ENCODE assay signal across 8 cellular contexts in genomic region chr19:52856540-52857377, GRCh38. TPM values are rescaled to one million over a fixed set of nuclear protein-coding genes. Genes with fewer than 3 reads are reported as not detected.
A peak's percentile ranks its signal among the peaks of the same experiment; 100 is the strongest.
DNase-seq lines count a peak whose midpoint lies in the region; ATAC-seq and TF ChIP-seq lines count a peak whose summit lies in the region.
"Not testable (repeated sequence)": the region's sequence is repeated elsewhere in the genome, so short reads cannot be mapped to it uniquely, and the experiment has no call there.

No MANE protein-coding gene starts in this region.

- not testable (repeated sequence) for H3K27ac ChIP-seq in A673 (ENCODE audit: low read depth, low read length, poor library complexity, severe bottlenecking); endodermal cell (ENCODE audit: low read depth, low read length)
- H3K27ac ChIP-seq in psoas muscle, result peak overlapping the region; percentile 58

- peaks cover 31% of the 10 kb centered on the region for H3K9me3 Mint-ChIP-seq in activated T-helper 1 cell treated with anti-CD3 and anti-CD28 coated beads, Interleukin-12 subunit alpha, Interleukin-12 subunit beta, Interleukin-2, Interleukin-4 antibody, amounts not matched to agents 30 ng/mL and 10 ng/mL and 1 ng/mL, durations not matched to agents 14 hours and 24 hours and 36 hours
- H3K9me3 Mint-ChIP-seq in endodermal cell, result not testable (repeated sequence)

- ATAC-seq in GM18498 (IDR thresholded peaks at IDR 0.05; ENCODE audit: unreplicated experiment) (peak; percentile 21), HG03060 (IDR thresholded peaks at IDR 0.05; ENCODE audit: low read depth, unreplicated experiment) (peak; percentile 16), left colon (peak; percentile 47), psoas muscle (peak; percentile 29 to 71 (median 44))

- peak overlapping the region; percentile 66 for H3K9ac ChIP-seq in NT2/D1 (ENCODE audit: insufficient read length, low read depth)
- peak overlapping the region; percentile 79 for H3K9ac ChIP-seq in endodermal cell (ENCODE audit: extremely low read depth, low read length, poor library complexity, severe bottlenecking)

- not testable (repeated sequence) for H3K36me3 ChIP-seq in A673 (ENCODE audit: insufficient read depth, low read length, poor library complexity, severe bottlenecking)
- peaks cover 23% of the 10 kb centered on the region for H3K36me3 ChIP-seq in NT2/D1 (ENCODE audit: insufficient read depth, insufficient read length, low read length)
- H3K36me3 ChIP-seq in endodermal cell (ENCODE audit: control insufficient read depth, insufficient read depth, low read length), result peaks cover 24% of the 10 kb centered on the region
- peaks cover 5 to 25% of the 10 kb centered on the region in 2 donors for H3K36me3 ChIP-seq in psoas muscle (ENCODE audit: insufficient read depth in 1 of 2, low read depth in 1 of 2)

- DNase-seq in A673 (ENCODE audit: low spot score); NT2/D1 (ENCODE audit: low read depth, low spot score); activated T-helper 1 cell treated with anti-CD3 and anti-CD28 coated beads, Interleukin-12 subunit alpha, Interleukin-12 subunit beta, Interleukin-2, Interleukin-4 antibody, amounts not matched to agents 30 ng/mL and 10 ng/mL and 1 ng/mL, durations not matched to agents 14 hours and 24 hours and 36 hours (ENCODE audit: low spot score); left colon: not testable (repeated sequence)
- DNase-seq in endodermal cell (peak; percentile 53), psoas muscle (peak in 1 of 2 donors; percentile 70)

- POLR2A ChIA-PET in A673 (lab: Charles Lee; ENCODE audit: low non-redundant PET), result not testable (repeated sequence)

- not testable (repeated sequence) for H3K9me3 ChIP-seq in A673 (ENCODE audit: low read depth, low read length, poor library complexity, severe bottlenecking); NT2/D1 (ENCODE audit: insufficient read depth, low read length); endodermal cell (ENCODE audit: control insufficient read depth, low read length); psoas muscle

- not testable (repeated sequence) for H3K27me3 ChIP-seq in A673 (replicated peaks; ENCODE audit: insufficient read depth, low read depth, low read length, poor library complexity); NT2/D1 (ENCODE audit: insufficient read depth, insufficient read length); endodermal cell (ENCODE audit: control insufficient read depth, insufficient read depth, low read length, poor library complexity, severe bottlenecking); psoas muscle (ENCODE audit: insufficient read depth in 3 of 3, low read length in 2 of 3)

- 0 to 7% methylated on average over 3 to 23 of the region's 31 CpGs for WGBS in endodermal cell (ENCODE audit: insufficient coverage in 1 of 2, insufficient read length in 1 of 2), 2 experiments
- WGBS in psoas muscle, 3 donors, result 0 to 3% (median 1%) methylated on average over 19 to 22 of the region's 31 CpGs

- peak overlapping the region; percentile 81 for H3K27ac Mint-ChIP-seq in activated T-helper 1 cell treated with anti-CD3 and anti-CD28 coated beads, Interleukin-12 subunit alpha, Interleukin-12 subunit beta, Interleukin-2, Interleukin-4 antibody, amounts not matched to agents 30 ng/mL and 10 ng/mL and 1 ng/mL, durations not matched to agents 14 hours and 24 hours and 36 hours
- H3K27ac Mint-ChIP-seq in endodermal cell, result peak overlapping the region; percentile 93

- intact Hi-C loops in A673 (cut with micrococcal nuclease; ENCODE audit: unreplicated experiment); left colon (cut with DNase I, micrococcal nuclease): not testable (repeated sequence)
- intact Hi-C loops in activated T-helper 1 cell treated with anti-CD3 and anti-CD28 coated beads, Interleukin-12 subunit alpha, Interleukin-12 subunit beta, Interleukin-2, Interleukin-4 antibody, amounts not matched to agents 30 ng/mL and 10 ng/mL and 1 ng/mL, durations not matched to agents 14 hours and 24 hours and 36 hours (cut with micrococcal nuclease), result loop anchor here (1.0 to 2.0 kb wide), 5 partner anchors 41 to 247 kb away; partner anchors contain the start of genes ZNF160, ZNF320, ZNF611 and ZNF816
- intact Hi-C loops in psoas muscle (cut with DNase I), result loop anchor here in 1 of 2 donors (5.0 kb wide), 1 partner anchor 34 kb away; the partner anchor contains the start of gene ZNF28

- peaks cover 22% of the 10 kb centered on the region for H3K4me1 Mint-ChIP-seq in activated T-helper 1 cell treated with anti-CD3 and anti-CD28 coated beads, Interleukin-12 subunit alpha, Interleukin-12 subunit beta, Interleukin-2, Interleukin-4 antibody, amounts not matched to agents 30 ng/mL and 10 ng/mL and 1 ng/mL, durations not matched to agents 14 hours and 24 hours and 36 hours (ENCODE audit: low read depth)
- H3K4me1 Mint-ChIP-seq in endodermal cell, result peaks cover 24% of the 10 kb centered on the region

- BruUV-seq in A673 (replicated peaks; lab: Mats Ljungman, UMichigan), result TSS peak; percentile 60

- H3K4me3 ChIP-seq in A673 (ENCODE audit: low read depth, low read length, poor library complexity, severe bottlenecking) (peak overlapping the region; percentile 54), NT2/D1 (ENCODE audit: insufficient read length, low read depth) (peak overlapping the region; percentile 69), endodermal cell (ENCODE audit: low read length) (peak overlapping the region; percentile 89), psoas muscle (peak overlapping the region; percentile 75)

- TF ChIP-seq CTCF in A673 (conservative IDR thresholded peaks at IDR 0.05; ENCODE audit: low read depth, low read length); endodermal cell (conservative IDR thresholded peaks at IDR 0.05); psoas muscle (IDR thresholded peaks at IDR 0.05): not testable (repeated sequence)

- H3K27me3 Mint-ChIP-seq in activated T-helper 1 cell treated with anti-CD3 and anti-CD28 coated beads, Interleukin-12 subunit alpha, Interleukin-12 subunit beta, Interleukin-2, Interleukin-4 antibody, amounts not matched to agents 30 ng/mL and 10 ng/mL and 1 ng/mL, durations not matched to agents 14 hours and 24 hours and 36 hours (ENCODE audit: insufficient read depth); endodermal cell (ENCODE audit: insufficient read depth): not testable (repeated sequence)

- peak overlapping the region; percentile 92 for H3K4me3 Mint-ChIP-seq in activated T-helper 1 cell treated with anti-CD3 and anti-CD28 coated beads, Interleukin-12 subunit alpha, Interleukin-12 subunit beta, Interleukin-2, Interleukin-4 antibody, amounts not matched to agents 30 ng/mL and 10 ng/mL and 1 ng/mL, durations not matched to agents 14 hours and 24 hours and 36 hours
- peak overlapping the region; percentile 96 for H3K4me3 Mint-ChIP-seq in endodermal cell

- CTCF ChIA-PET in A673 (lab: Charles Lee), result not testable (repeated sequence)

- peaks cover 32% of the 10 kb centered on the region for H3K36me3 Mint-ChIP-seq in activated T-helper 1 cell treated with anti-CD3 and anti-CD28 coated beads, Interleukin-12 subunit alpha, Interleukin-12 subunit beta, Interleukin-2, Interleukin-4 antibody, amounts not matched to agents 30 ng/mL and 10 ng/mL and 1 ng/mL, durations not matched to agents 14 hours and 24 hours and 36 hours (ENCODE audit: low read depth)
- H3K36me3 Mint-ChIP-seq in endodermal cell (ENCODE audit: low read depth), result peaks cover 31% of the 10 kb centered on the region

- H3K4me1 ChIP-seq in A673 (ENCODE audit: insufficient read depth, low read length, poor library complexity, severe bottlenecking); NT2/D1 (ENCODE audit: insufficient read depth, insufficient read length); endodermal cell (ENCODE audit: control insufficient read depth, insufficient read depth, low read length); psoas muscle: not testable (repeated sequence)

RNA-seq across cellular contexts. Expression of gene ZNF468, which starts 0.7 kb away (rescaled TPM):
- total RNA-seq in A673 (2021) (11.3 and 14.4 TPM in 2 replicates), endodermal cell (10 to 100 TPM; 46.2 to 50.0 TPM), left colon (10 to 100 TPM; 16.0 to 23.4 TPM), psoas muscle (1 to 10 TPM; 3.0 to 8.5 (median 5.2) TPM)
- total RNA-seq in activated T-helper 1 cell treated with anti-CD3 and anti-CD28 coated beads, Interleukin-12 subunit alpha, Interleukin-12 subunit beta, Interleukin-2, Interleukin-4 antibody, amounts not matched to agents 30 ng/mL and 10 ng/mL and 1 ng/mL, durations not matched to agents 14 hours and 24 hours and 36 hours, result 16.9 and 18.6 TPM in 2 replicates
- polyA plus RNA-seq in endodermal cell (2013, experiment 1 of 2), result 20.4 TPM
- polyA plus RNA-seq in endodermal cell (2013, experiment 2 of 2), result 21.4 TPM
- polyA plus RNA-seq in psoas muscle, result 10 to 100 TPM in 1 of 3 donors, 1 to 10 TPM in 2; 3.2 to 11.4 (median 5.4) TPM

RNA-seq across cellular contexts. Expression of gene ZNF28, which starts 35.3 kb away (rescaled TPM):
- total RNA-seq in A673 (2021), result 10.1 and 10.9 TPM in 2 replicates
- total RNA-seq in activated T-helper 1 cell treated with anti-CD3 and anti-CD28 coated beads, Interleukin-12 subunit alpha, Interleukin-12 subunit beta, Interleukin-2, Interleukin-4 antibody, amounts not matched to agents 30 ng/mL and 10 ng/mL and 1 ng/mL, durations not matched to agents 14 hours and 24 hours and 36 hours, result 17.4 and 23.0 TPM in 2 replicates
- 10 to 100 TPM; 50.4 to 52.2 TPM for total RNA-seq in endodermal cell
- 14.5 TPM for polyA plus RNA-seq in endodermal cell (2013, experiment 1 of 2)
- 16.6 TPM for polyA plus RNA-seq in endodermal cell (2013, experiment 2 of 2)
- 10 to 100 TPM; 20.2 to 24.2 TPM for total RNA-seq in left colon
- 1 to 10 TPM; 2.4 to 8.1 (median 3.4) TPM for total RNA-seq in psoas muscle
- polyA plus RNA-seq in psoas muscle, result 1 to 10 TPM in 2 of 3 donors, under 1 TPM in 1; 0.52 to 7.8 (median 2.8) TPM

RNA-seq across cellular contexts. Expression of gene ZNF320, which starts 40.7 kb away (rescaled TPM):
- total RNA-seq in A673 (2021), result 9.2 and 12.2 TPM in 2 replicates
- total RNA-seq in activated T-helper 1 cell treated with anti-CD3 and anti-CD28 coated beads, Interleukin-12 subunit alpha, Interleukin-12 subunit beta, Interleukin-2, Interleukin-4 antibody, amounts not matched to agents 30 ng/mL and 10 ng/mL and 1 ng/mL, durations not matched to agents 14 hours and 24 hours and 36 hours, result 10.5 and 11.0 TPM in 2 replicates
- total RNA-seq in endodermal cell, result 10 to 100 TPM; 33.5 to 37.5 TPM
- polyA plus RNA-seq in endodermal cell (2013, experiment 1 of 2), result 20.9 TPM
- 18.1 TPM for polyA plus RNA-seq in endodermal cell (2013, experiment 2 of 2)
- total RNA-seq in left colon, result 10 to 100 TPM; 14.6 to 20.9 TPM
- total RNA-seq in psoas muscle, result 1 to 10 TPM; 2.1 to 8.8 (median 6.8) TPM
- 1 to 10 TPM; 3.7 to 8.2 (median 3.7) TPM for polyA plus RNA-seq in psoas muscle
